ENCODE assay signal across 22 cellular contexts in genomic region chr6:79005497-79005896, GRCh38.
"Had no signal": no experiment of that assay in that cellular context is flagged by ENCODE, and none has a peak within 500 bp of the region (broad histone marks: within the 10 kb centered on the region; RNA-seq: fewer than 3 reads in every experiment).

No MANE protein-coding gene starts in this region.

- DNase-seq: activated CD4-positive, alpha-beta T cell treated with anti-CD3 and anti-CD28 coated beads, Interleukin-2, amount 10 ng/mL, durations not matched to agents 7 days and 5 days; activated CD4-positive, CD25-positive, alpha-beta regulatory T cell treated with anti-CD3 and anti-CD28 coated beads, Interleukin-2, amount 50 U/mL, for 72 hours; activated CD8-positive, alpha-beta T cell treated with anti-CD3 and anti-CD28 coated beads, Interleukin-2, amount 10 ng/mL, durations not matched to agents 7 days and 5 days; activated gamma-delta T cell treated with Interleukin-2 at 50 U/mL for 16 hours; activated T-cell treated with anti-CD3 and anti-CD28 coated beads, Interleukin-2, amount 50 U/mL, for 1 hour; effector CD4-positive, alpha-beta T cell; gastrocnemius medialis; hippocampal formation; kidney glomerular epithelial cell; left ventricle myocardium inferior; pancreas; psoas muscle; stimulated activated CD4-positive, alpha-beta T cell treated with anti-CD3 and anti-CD28 coated beads, Interleukin-12 subunit alpha, Interleukin-12 subunit beta, amount 100 ng/mL, for 4 hours; stimulated activated CD4-positive, alpha-beta T cell treated with anti-CD3 and anti-CD28 coated beads, Interleukin-4, amount 100 ng/mL, for 4 hours; tibial artery; WERI-Rb-1 had no signal

- ATAC-seq: activated CD8-positive, alpha-beta T cell treated with anti-CD3 and anti-CD28 coated beads, Interleukin-2, amount 10 ng/mL, durations not matched to agents 7 days and 5 days; gastrocnemius medialis; natural killer cell treated with Interleukin-12 subunit alpha and Interleukin-12 subunit beta and Interleukin-15 and Interleukin-18, amount 100 ng/mL, for 72 hours; pancreas; psoas muscle had no signal

- H3K4me3 Mint-ChIP-seq: activated CD4-positive, alpha-beta T cell treated with anti-CD3 and anti-CD28 coated beads, Interleukin-2, amount 10 ng/mL, durations not matched to agents 7 days and 5 days; activated CD8-positive, alpha-beta T cell treated with anti-CD3 and anti-CD28 coated beads, Interleukin-2, amount 10 ng/mL, durations not matched to agents 7 days and 5 days; activated naive CD4-positive, alpha-beta T cell treated with anti-CD3 and anti-CD28 coated beads, Interleukin-2, amount 50 U/mL, for 24 hours; natural killer cell treated with Interleukin-12 subunit alpha and Interleukin-12 subunit beta and Interleukin-15 and Interleukin-18, amount 100 ng/mL, for 72 hours; stimulated activated naive CD8-positive, alpha-beta T cell treated with anti-CD3 and anti-CD28 coated beads, Interleukin-15, Interleukin-2, amounts not matched to agents 100 ng/mL and 50 ng/mL, for 24 hours; T-helper 2 cell treated with Interferon-gamma antibody and Interleukin-4, amounts not matched to agents 5 μg/mL and 100 μg/mL, for 36 hours had no signal

- H3K9me3 Mint-ChIP-seq: activated CD4-positive, alpha-beta T cell treated with anti-CD3 and anti-CD28 coated beads, Interleukin-2, amount 10 ng/mL, durations not matched to agents 7 days and 5 days; activated naive CD4-positive, alpha-beta T cell treated with anti-CD3 and anti-CD28 coated beads, Interleukin-2, amount 50 U/mL, for 24 hours; natural killer cell treated with Interleukin-12 subunit alpha and Interleukin-12 subunit beta and Interleukin-15 and Interleukin-18, amount 100 ng/mL, for 72 hours; stimulated activated naive CD8-positive, alpha-beta T cell treated with anti-CD3 and anti-CD28 coated beads, Interleukin-15, Interleukin-2, amounts not matched to agents 100 ng/mL and 50 ng/mL, for 24 hours; T-helper 2 cell treated with Interferon-gamma antibody and Interleukin-4, amounts not matched to agents 5 μg/mL and 100 μg/mL, for 36 hours had no signal

- H3K9me3 ChIP-seq: gastrocnemius medialis, left ventricle myocardium inferior, pancreas, psoas muscle, right atrium auricular region, tibial artery had no signal

- H3K4me1 ChIP-seq: gastrocnemius medialis, psoas muscle had no signal

- H3K27ac ChIP-seq: cardiac muscle cell, gastrocnemius medialis, left ventricle myocardium inferior, pancreas, psoas muscle, right atrium auricular region, tibial artery, WERI-Rb-1 had no signal

- H3K27ac Mint-ChIP-seq: activated CD4-positive, alpha-beta T cell treated with anti-CD3 and anti-CD28 coated beads, Interleukin-2, amount 10 ng/mL, durations not matched to agents 7 days and 5 days; activated CD8-positive, alpha-beta T cell treated with anti-CD3 and anti-CD28 coated beads, Interleukin-2, amount 10 ng/mL, durations not matched to agents 7 days and 5 days; activated naive CD4-positive, alpha-beta T cell treated with anti-CD3 and anti-CD28 coated beads, Interleukin-2, amount 50 U/mL, for 24 hours; natural killer cell treated with Interleukin-12 subunit alpha and Interleukin-12 subunit beta and Interleukin-15 and Interleukin-18, amount 100 ng/mL, for 72 hours; stimulated activated naive CD8-positive, alpha-beta T cell treated with anti-CD3 and anti-CD28 coated beads, Interleukin-15, Interleukin-2, amounts not matched to agents 100 ng/mL and 50 ng/mL, for 24 hours; T-helper 2 cell treated with Interferon-gamma antibody and Interleukin-4, amounts not matched to agents 5 μg/mL and 100 μg/mL, for 36 hours had no signal

- H3K4me3 ChIP-seq: cardiac muscle cell, gastrocnemius medialis, left ventricle myocardium inferior, pancreas, psoas muscle, right atrium auricular region, tibial artery had no signal

- H3K27me3 Mint-ChIP-seq: activated CD4-positive, alpha-beta T cell treated with anti-CD3 and anti-CD28 coated beads, Interleukin-2, amount 10 ng/mL, durations not matched to agents 7 days and 5 days; activated naive CD4-positive, alpha-beta T cell treated with anti-CD3 and anti-CD28 coated beads, Interleukin-2, amount 50 U/mL, for 24 hours; natural killer cell treated with Interleukin-12 subunit alpha and Interleukin-12 subunit beta and Interleukin-15 and Interleukin-18, amount 100 ng/mL, for 72 hours; stimulated activated naive CD8-positive, alpha-beta T cell treated with anti-CD3 and anti-CD28 coated beads, Interleukin-15, Interleukin-2, amounts not matched to agents 100 ng/mL and 50 ng/mL, for 24 hours had no signal

- H3K27me3 ChIP-seq: cardiac muscle cell, gastrocnemius medialis, pancreas, right atrium auricular region, tibial artery had no signal
